8 cellular contexts compared by ENCODE assay signal in the genomic region with DNA sequence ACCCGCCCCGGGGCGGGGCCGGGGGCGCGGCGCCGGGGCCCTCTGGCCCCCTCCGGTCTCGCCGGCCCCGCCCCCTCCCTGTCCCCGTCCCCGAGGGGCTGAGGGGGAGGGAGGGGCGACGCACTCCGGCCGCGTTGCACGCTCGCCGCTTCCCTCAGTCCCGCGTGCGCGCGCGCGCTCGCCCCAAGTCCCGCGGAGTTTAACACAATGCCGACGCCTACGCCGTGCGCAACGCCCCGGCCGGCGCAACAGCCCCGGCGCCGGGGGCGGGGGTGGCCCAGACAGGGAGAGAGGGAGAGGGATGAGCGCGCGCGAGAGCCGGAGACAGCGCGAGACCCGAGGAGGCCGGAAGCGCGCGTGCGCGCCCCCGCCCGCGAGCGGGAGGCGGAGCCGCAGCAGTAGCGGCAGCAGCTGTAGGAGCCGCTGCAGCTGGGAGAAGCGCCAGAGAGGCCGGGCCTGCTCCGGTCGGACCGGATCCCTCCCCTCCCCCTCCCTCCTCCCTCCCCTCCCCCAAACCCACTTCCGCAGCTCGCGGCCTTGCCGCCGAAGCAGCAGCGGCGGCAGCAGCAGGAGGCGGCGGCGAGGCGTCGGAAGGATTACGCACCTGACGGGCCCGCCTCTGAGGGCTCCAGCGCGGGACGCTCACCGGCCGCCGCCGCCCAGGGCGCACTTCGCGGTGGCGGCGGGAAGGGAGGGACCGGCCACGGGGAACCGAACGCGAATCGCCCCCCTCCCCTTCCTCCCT. TPM values are rescaled to one million over a fixed set of nuclear protein-coding genes. Genes with fewer than 3 reads are reported as not detected.
DNase-seq lines count a peak whose midpoint lies in the region; ATAC-seq, FAIRE-seq and TF ChIP-seq lines count a peak whose summit lies in the region.

No MANE protein-coding gene starts in this region.

- H3K4me3 Mint-ChIP-seq in T-helper 1 cell treated with Interleukin-12 subunit alpha and Interleukin-12 subunit beta and Interleukin-4 antibody, amounts not matched to agents 30 μg/mL and 1 μg/mL, for 36 hours, result peak overlapping the region; percentile 54

- peak; percentile 80 for ATAC-seq in HG02885 (IDR thresholded peaks at IDR 0.05; ENCODE audit: poor library complexity, unreplicated experiment)
- peak; percentile 87 to 93 (median 88) for ATAC-seq in psoas muscle

- peaks cover 0 to 51% of the 10 kb centered on the region in 2 donors for H3K4me1 ChIP-seq in right atrium auricular region
- H3K4me1 ChIP-seq in psoas muscle, result peaks cover 47% of the 10 kb centered on the region

- 0 to 1% (median 0%) methylated on average over 52 to 103 of the region's 105 CpGs for WGBS in psoas muscle, 3 donors

- DNase-seq in NCI-H1694 (lab: John Stamatoyannopoulos, UW) (peak; percentile 87), right atrium auricular region (ENCODE audit: low spot score) (peak; percentile 97), psoas muscle (peak; percentile 98 to 99), urothelium cell line (ENCODE audit: low spot score) (peak; percentile 97)

- peaks cover 21% of the 10 kb centered on the region for H3K36me3 Mint-ChIP-seq in T-helper 1 cell treated with Interleukin-12 subunit alpha and Interleukin-12 subunit beta and Interleukin-4 antibody, amounts not matched to agents 30 μg/mL and 1 μg/mL, for 36 hours (ENCODE audit: low read depth)

- H3K36me3 ChIP-seq in right atrium auricular region, result no peaks in the 10 kb centered on the region
- H3K36me3 ChIP-seq in psoas muscle (ENCODE audit: insufficient read depth in 1 of 2, low read depth in 1 of 2), result peaks cover 0 to 6% of the 10 kb centered on the region in 2 donors

- H3K27ac ChIP-seq in angular gyrus (ENCODE audit: low read depth, low read length) (peak overlapping the region; percentile 97), right atrium auricular region (peak overlapping the region; percentile 100), psoas muscle (peak overlapping the region; percentile 100)

- intact Hi-C loops in psoas muscle (cut with DNase I), result loop anchor here (2.0 to 5.0 kb wide), 2 partner anchors 62 kb away; a partner anchor contains a TSS

- TF ChIP-seq CTCF in right atrium auricular region (IDR thresholded peaks at IDR 0.05), result no peak
- TF ChIP-seq CTCF in psoas muscle (IDR thresholded peaks at IDR 0.05), result no peak

- H3K9me3 ChIP-seq in right atrium auricular region (no peaks in the 10 kb centered on the region), psoas muscle (no peaks in the 10 kb centered on the region)

- peak; percentile 89 for FAIRE-seq in urothelium cell line (lab: Jason Lieb, UNC)

- no peaks in the 10 kb centered on the region for H3K27me3 ChIP-seq in right atrium auricular region
- no peaks in the 10 kb centered on the region for H3K27me3 ChIP-seq in psoas muscle (ENCODE audit: insufficient read depth in 3 of 3, low read length in 2 of 3)

- H3K4me1 Mint-ChIP-seq in T-helper 1 cell treated with Interleukin-12 subunit alpha and Interleukin-12 subunit beta and Interleukin-4 antibody, amounts not matched to agents 30 μg/mL and 1 μg/mL, for 36 hours (ENCODE audit: low read depth), result peaks cover 56% of the 10 kb centered on the region

- H3K9me3 Mint-ChIP-seq in T-helper 1 cell treated with Interleukin-12 subunit alpha and Interleukin-12 subunit beta and Interleukin-4 antibody, amounts not matched to agents 30 μg/mL and 1 μg/mL, for 36 hours, result no peaks in the 10 kb centered on the region

- TF ChIP-seq POLR2A in GM15510 (IDR thresholded peaks at IDR 0.05; ENCODE audit: borderline replicate concordance, extremely low read depth, insufficient read length), result peak; percentile 63

- no peaks in the 10 kb centered on the region for H3K27me3 Mint-ChIP-seq in T-helper 1 cell treated with Interleukin-12 subunit alpha and Interleukin-12 subunit beta and Interleukin-4 antibody, amounts not matched to agents 30 μg/mL and 1 μg/mL, for 36 hours (ENCODE audit: low read depth)

- peak overlapping the region; percentile 85 to 91 for H3K4me3 ChIP-seq in right atrium auricular region
- peak overlapping the region; percentile 97 for H3K4me3 ChIP-seq in psoas muscle

- peak overlapping the region; percentile 66 for H3K27ac Mint-ChIP-seq in T-helper 1 cell treated with Interleukin-12 subunit alpha and Interleukin-12 subunit beta and Interleukin-4 antibody, amounts not matched to agents 30 μg/mL and 1 μg/mL, for 36 hours

RNA-seq across cellular contexts. Expression of a gene that starts 0.9 kb away (rescaled TPM):
- 1 to 10 TPM; 4.8 to 7.9 TPM for total RNA-seq in right atrium auricular region
- 10 to 100 TPM in 2 of 4 donors, 1 to 10 TPM in 2; 7.9 to 14.7 (median 10.8) TPM for total RNA-seq in psoas muscle
- polyA plus RNA-seq in psoas muscle, result 1 to 10 TPM; 7.1 to 9.6 (median 9.5) TPM

Comparison
In these comparisons a context has a peak if more than half of its experiments do, and no peak if none do; other contexts are left out.
1. Peak in every context shown above with its lines: DNase-seq, ATAC-seq, H3K4me3 ChIP-seq and H3K27ac ChIP-seq.